Comparison of ENCODE assay signal across 9 cellular contexts in genomic region chr12:117574655-117575054, GRCh38.
"Had no signal": no experiment of that assay in that cellular context is flagged by ENCODE, and none has a peak within 500 bp of the region (broad histone marks: within the 10 kb centered on the region; RNA-seq: fewer than 3 reads in every experiment).

No MANE protein-coding gene starts in this region.

- H3K9me3 ChIP-seq: HAP-1 had no signal

- H3K4me2 ChIP-seq: GM23338 had no signal

- H3K9ac ChIP-seq: GM23248 had no signal

- H3K4me1 ChIP-seq: HAP-1 had no signal

- ATAC-seq: GM23338, HCT116 had no signal

- H3K36me3 ChIP-seq: HAP-1 had no signal

- DNase-seq: GM23248, GOT3, H7, H9, HCEC 1CT, HFFc6 had no signal

- H3K27ac ChIP-seq: GM23248 had no signal

- H3K4me3 ChIP-seq: GM23248, GM23338, HAP-1 had no signal
